17 cellular contexts compared by ENCODE assay signal in genomic region chr2:58521803-58522602, GRCh38.
DNase-seq lines count a peak whose midpoint lies in the region; ATAC-seq and TF ChIP-seq lines count a peak whose summit lies in the region.
"Had no signal": no experiment of that assay in that cellular context is flagged by ENCODE, and none has a peak within 500 bp of the region (broad histone marks: within the 10 kb centered on the region; RNA-seq: fewer than 3 reads in every experiment).

No MANE protein-coding gene starts in this region.

- intact Hi-C loops in CD8-positive, alpha-beta T cell (cut with DNase I, micrococcal nuclease): no loop called here
- intact Hi-C loops in adrenal gland (cut with DNase I): no loop called here
- intact Hi-C loops in activated CD8-positive, alpha-beta T cell treated with anti-CD3 and anti-CD28 coated beads for 36 hours (cut with micrococcal nuclease): no loop called here

- H3K9me3 ChIP-seq in HEK293 (ENCODE audit: control insufficient read depth, insufficient read depth, low read depth, low read length) (no peaks in the 10 kb centered on the region), adrenal gland (replicated peaks in 1 of 3) (no peaks in the 10 kb centered on the region), hepatocyte (ENCODE audit: low read depth) (no peaks in the 10 kb centered on the region)
- no peaks in the 10 kb centered on the region for H3K9me3 ChIP-seq in CD8-positive, alpha-beta T cell (ENCODE audit: low read length)
- H3K9me3 ChIP-seq: left ventricle myocardium inferior, neutrophil, Peyer's patch, spleen had no signal

- H3K4me3 Mint-ChIP-seq in brain: peak overlapping the region; percentile 22 to 69 (median 52)
- no peak overlapping the region for H3K4me3 Mint-ChIP-seq in CD8-positive, alpha-beta T cell
- no peak overlapping the region for H3K4me3 Mint-ChIP-seq in activated CD8-positive, alpha-beta T cell treated with anti-CD3 and anti-CD28 coated beads for 36 hours
- H3K4me3 Mint-ChIP-seq: activated CD4-positive, alpha-beta memory T cell treated with anti-CD3 and anti-CD28 coated beads, Interleukin-2, amount 10 ng/mL, durations not matched to agents 7 days and 5 days; activated naive CD4-positive, alpha-beta T cell treated with anti-CD3 and anti-CD28 coated beads, Interleukin-2, amount 50 U/mL, for 24 hours; T-helper 2 cell treated with Interferon-gamma antibody and Interleukin-4, amounts not matched to agents 5 μg/mL and 100 μg/mL, for 36 hours had no signal

- H3K27ac ChIP-seq in HEK293 (ENCODE audit: extremely low read depth, low read depth, low read length) (no peak overlapping the region), adrenal gland (no peak overlapping the region), hepatocyte (no peak overlapping the region)
- H3K27ac ChIP-seq in CD8-positive, alpha-beta T cell (ENCODE audit: low read depth, low read length): no peak overlapping the region
- H3K27ac ChIP-seq: left ventricle myocardium inferior, neutrophil, Peyer's patch, spleen had no signal

- no peaks in the 10 kb centered on the region for H3K36me3 Mint-ChIP-seq in brain
- H3K36me3 Mint-ChIP-seq in CD8-positive, alpha-beta T cell: no peaks in the 10 kb centered on the region
- no peaks in the 10 kb centered on the region for H3K36me3 Mint-ChIP-seq in activated CD8-positive, alpha-beta T cell treated with anti-CD3 and anti-CD28 coated beads for 36 hours (ENCODE audit: low read depth)
- H3K36me3 Mint-ChIP-seq: activated naive CD4-positive, alpha-beta T cell treated with anti-CD3 and anti-CD28 coated beads, Interleukin-2, amount 50 U/mL, for 24 hours had no signal

- no peaks in the 10 kb centered on the region for H3K9me2 ChIP-seq in hepatocyte (replicated peaks; ENCODE audit: insufficient read depth)

- 46 to 54% (median 52%) methylated on average over 8 of the region's 8 CpGs for WGBS in adrenal gland, 4 donors
- 51% methylated on average over 8 of the region's 8 CpGs for WGBS in hepatocyte (ENCODE audit: low lambda C conversion rate, missing lambda C conversion rate)

- no peaks in the 10 kb centered on the region for H4K20me1 ChIP-seq in hepatocyte (ENCODE audit: insufficient read depth, poor library complexity, severe bottlenecking)

- ATAC-seq in CD8-positive, alpha-beta T cell: no peak
- no peak for ATAC-seq in activated CD8-positive, alpha-beta T cell treated with anti-CD3 and anti-CD28 coated beads for 36 hours

- no peaks in the 10 kb centered on the region for H3K9me3 Mint-ChIP-seq in brain
- no peaks in the 10 kb centered on the region for H3K9me3 Mint-ChIP-seq in CD8-positive, alpha-beta T cell
- no peaks in the 10 kb centered on the region for H3K9me3 Mint-ChIP-seq in activated CD8-positive, alpha-beta T cell treated with anti-CD3 and anti-CD28 coated beads for 36 hours
- H3K9me3 Mint-ChIP-seq: activated CD4-positive, alpha-beta memory T cell treated with anti-CD3 and anti-CD28 coated beads, Interleukin-2, amount 10 ng/mL, durations not matched to agents 7 days and 5 days; activated naive CD4-positive, alpha-beta T cell treated with anti-CD3 and anti-CD28 coated beads, Interleukin-2, amount 50 U/mL, for 24 hours; T-helper 2 cell treated with Interferon-gamma antibody and Interleukin-4, amounts not matched to agents 5 μg/mL and 100 μg/mL, for 36 hours had no signal

- H3K79me2 ChIP-seq in hepatocyte: no peaks in the 10 kb centered on the region

- H3K27me3 ChIP-seq in CD8-positive, alpha-beta T cell (ENCODE audit: insufficient read depth, low read length): no peaks in the 10 kb centered on the region
- no peaks in the 10 kb centered on the region for H3K27me3 ChIP-seq in adrenal gland
- no peaks in the 10 kb centered on the region for H3K27me3 ChIP-seq in hepatocyte
- H3K27me3 ChIP-seq: dorsolateral prefrontal cortex, neutrophil, Peyer's patch, spleen had no signal

- no peak overlapping the region for H3K4me2 ChIP-seq in hepatocyte

- CTCF ChIA-PET in HEK293 (lab: Yijun Ruan, JAX): interaction anchor here (1.1 to 1.5 kb wide), 2 partner anchors 13 to 616 kb away, joined by 4 read pairs; no protein-coding TSS in a partner anchor
- CTCF ChIA-PET in CD8-positive, alpha-beta T cell (lab: Charles Lee): no interaction called here
- CTCF ChIA-PET in activated CD8-positive, alpha-beta T cell treated with anti-CD3 and anti-CD28 coated beads for 36 hours (lab: Charles Lee): interaction anchor here (0.8 kb wide), 1 partner anchor 507 kb away, joined by 3 read pairs; no protein-coding TSS in a partner anchor

- DNase-seq in A172 (ENCODE audit: low spot score): peak; percentile 46
- peak; percentile 67 for DNase-seq in NCI-H345 (lab: John Stamatoyannopoulos, UW)
- DNase-seq in CD8-positive, alpha-beta T cell: no peak
- DNase-seq in adrenal gland: no peak
- DNase-seq in activated CD8-positive, alpha-beta T cell treated with anti-CD3 and anti-CD28 coated beads for 36 hours: no peak
- DNase-seq in hepatocyte (ENCODE audit: low spot score): no peak
- DNase-seq: ACHN; activated CD4-positive, alpha-beta memory T cell treated with anti-CD3 and anti-CD28 coated beads, Interleukin-2, amount 10 ng/mL, durations not matched to agents 7 days and 5 days; dorsolateral prefrontal cortex; left ventricle myocardium inferior; Peyer's patch; spleen had no signal

- no peak for TF ChIP-seq POLR2A in adrenal gland (IDR thresholded peaks at IDR 0.05)

- POLR2A ChIA-PET in HEK293 (lab: Yijun Ruan, JAX): no interaction called here
- POLR2A ChIA-PET in CD8-positive, alpha-beta T cell (lab: Charles Lee): no interaction called here
- POLR2A ChIA-PET in activated CD8-positive, alpha-beta T cell treated with anti-CD3 and anti-CD28 coated beads for 36 hours (lab: Charles Lee): no interaction called here

- H3K4me1 ChIP-seq in HEK293 (ENCODE audit: control insufficient read depth, insufficient read depth, low read length): 0 out of 2 replicates have a peak, but pooled peaks cover 5% of the 10 kb centered on the region
- H3K4me1 ChIP-seq in CD8-positive, alpha-beta T cell (ENCODE audit: insufficient read depth, low read length): no peaks in the 10 kb centered on the region
- no peaks in the 10 kb centered on the region for H3K4me1 ChIP-seq in adrenal gland (replicated peaks in 1 of 2)
- no peaks in the 10 kb centered on the region for H3K4me1 ChIP-seq in hepatocyte (ENCODE audit: insufficient read depth)
- H3K4me1 ChIP-seq: left ventricle myocardium inferior, Peyer's patch, spleen had no signal

- TF ChIP-seq CTCF in HEK293 (tag by site-specific recombination; IDR thresholded peaks at IDR 0.05) (no peak), brain (conservative IDR thresholded peaks at IDR 0.05) (no peak), adrenal gland (IDR thresholded peaks at IDR 0.05) (no peak), hepatocyte (IDR thresholded peaks at IDR 0.05; ENCODE audit: poor library complexity) (no peak)
- TF ChIP-seq CTCF in CD8-positive, alpha-beta T cell (IDR thresholded peaks at IDR 0.05): no peak
- TF ChIP-seq CTCF in activated CD8-positive, alpha-beta T cell treated with anti-CD3 and anti-CD28 coated beads for 36 hours (IDR thresholded peaks at IDR 0.05): no peak

- peak overlapping the region in 4 of 5 experiments; percentile 52 to 89 (median 68) for H3K27ac Mint-ChIP-seq in brain
- no peak overlapping the region for H3K27ac Mint-ChIP-seq in CD8-positive, alpha-beta T cell
- H3K27ac Mint-ChIP-seq in activated CD8-positive, alpha-beta T cell treated with anti-CD3 and anti-CD28 coated beads for 36 hours: no peak overlapping the region
- H3K27ac Mint-ChIP-seq: activated CD4-positive, alpha-beta memory T cell treated with anti-CD3 and anti-CD28 coated beads, Interleukin-2, amount 10 ng/mL, durations not matched to agents 7 days and 5 days; activated naive CD4-positive, alpha-beta T cell treated with anti-CD3 and anti-CD28 coated beads, Interleukin-2, amount 50 U/mL, for 24 hours; T-helper 2 cell treated with Interferon-gamma antibody and Interleukin-4, amounts not matched to agents 5 μg/mL and 100 μg/mL, for 36 hours had no signal

- H2AFZ ChIP-seq in hepatocyte: no peak overlapping the region

- H3K27me3 Mint-ChIP-seq in brain: no peaks in the 10 kb centered on the region
- no peaks in the 10 kb centered on the region for H3K27me3 Mint-ChIP-seq in CD8-positive, alpha-beta T cell (ENCODE audit: low read depth)
- H3K27me3 Mint-ChIP-seq in activated CD8-positive, alpha-beta T cell treated with anti-CD3 and anti-CD28 coated beads for 36 hours: no peaks in the 10 kb centered on the region
- H3K27me3 Mint-ChIP-seq: activated naive CD4-positive, alpha-beta T cell treated with anti-CD3 and anti-CD28 coated beads, Interleukin-2, amount 50 U/mL, for 24 hours had no signal

- H3K4me1 Mint-ChIP-seq in brain: peaks cover 30% of the 10 kb centered on the region
- no peaks in the 10 kb centered on the region for H3K4me1 Mint-ChIP-seq in CD8-positive, alpha-beta T cell (ENCODE audit: low read depth)
- no peaks in the 10 kb centered on the region for H3K4me1 Mint-ChIP-seq in activated CD8-positive, alpha-beta T cell treated with anti-CD3 and anti-CD28 coated beads for 36 hours (ENCODE audit: low read depth)
- H3K4me1 Mint-ChIP-seq: activated CD4-positive, alpha-beta memory T cell treated with anti-CD3 and anti-CD28 coated beads, Interleukin-2, amount 10 ng/mL, durations not matched to agents 7 days and 5 days; activated naive CD4-positive, alpha-beta T cell treated with anti-CD3 and anti-CD28 coated beads, Interleukin-2, amount 50 U/mL, for 24 hours had no signal

- H3K36me3 ChIP-seq in HEK293 (ENCODE audit: control insufficient read depth in 2 of 2, insufficient read depth in 1 of 2, low read length in 2 of 2): no peaks in the 10 kb centered on the region
- H3K36me3 ChIP-seq in CD8-positive, alpha-beta T cell (ENCODE audit: insufficient read depth, low read length): no peaks in the 10 kb centered on the region
- no peaks in the 10 kb centered on the region for H3K36me3 ChIP-seq in adrenal gland (replicated peaks in 1 of 2)
- H3K36me3 ChIP-seq in hepatocyte (replicated peaks; ENCODE audit: insufficient read depth, low read depth): no peaks in the 10 kb centered on the region
- H3K36me3 ChIP-seq: left ventricle myocardium inferior, neutrophil, Peyer's patch, spleen had no signal

- no peak overlapping the region for H3K4me3 ChIP-seq in HEK293 (ENCODE audit: low read depth, low read length)
- no peak overlapping the region for H3K4me3 ChIP-seq in CD8-positive, alpha-beta T cell (ENCODE audit: low read depth, low read length)
- H3K4me3 ChIP-seq in adrenal gland: no peak overlapping the region
- no peak overlapping the region for H3K4me3 ChIP-seq in hepatocyte
- H3K4me3 ChIP-seq: left ventricle myocardium inferior, Peyer's patch, spleen had no signal

Comparison
In these comparisons a context has a peak if more than half of its experiments do, and no peak if none do; other contexts are left out.
1. DNase-seq: peak in A172 (single experiment) and NCI-H345 (single experiment); none in CD8-positive, alpha-beta T cell (0 of 7), adrenal gland (0 of 7), activated CD8-positive, alpha-beta T cell treated with anti-CD3 and anti-CD28 coated beads for 36 hours (single experiment) and hepatocyte (single experiment).
2. H3K27ac Mint-ChIP-seq: peak in brain (4 of 5); none in CD8-positive, alpha-beta T cell (single experiment) and activated CD8-positive, alpha-beta T cell treated with anti-CD3 and anti-CD28 coated beads for 36 hours (single experiment).
3. H3K4me3 Mint-ChIP-seq: peak in brain (5 of 5); none in CD8-positive, alpha-beta T cell (single experiment) and activated CD8-positive, alpha-beta T cell treated with anti-CD3 and anti-CD28 coated beads for 36 hours (single experiment).